In the genomic region with DNA sequence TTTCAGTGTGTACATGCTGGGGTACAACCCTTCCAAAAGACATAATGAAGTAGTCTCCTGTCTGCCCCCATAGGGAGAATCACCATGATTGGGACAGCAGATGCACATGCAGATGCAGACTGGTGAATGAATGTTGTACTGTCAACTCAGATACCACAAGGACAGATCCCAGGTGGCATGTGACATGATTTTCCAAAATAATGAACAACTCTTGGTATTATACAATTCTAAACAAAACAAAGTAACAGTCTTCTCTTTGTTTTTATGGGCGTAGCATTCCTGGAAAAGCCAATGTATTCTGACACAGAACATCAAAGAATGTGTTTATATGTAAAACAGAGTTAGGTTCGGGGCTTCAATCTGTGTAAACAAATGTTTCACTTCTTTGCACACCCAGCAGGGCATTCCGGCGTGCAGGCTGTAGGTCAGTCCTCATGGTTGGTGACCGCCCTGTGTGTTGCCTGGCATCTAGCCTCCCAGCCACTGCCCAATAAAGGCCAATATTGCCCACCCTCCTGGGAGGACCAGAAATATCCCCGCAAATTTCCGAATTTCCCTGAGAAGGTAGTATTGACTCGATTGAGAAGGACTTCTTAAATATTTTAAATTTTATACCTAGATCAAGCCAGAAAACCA, we compare ENCODE assay signal across 22 cellular contexts.
"Had no signal": no experiment of that assay in that cellular context is flagged by ENCODE, and none has a peak within 500 bp of the region (broad histone marks: within the 10 kb centered on the region; RNA-seq: fewer than 3 reads in every experiment).

No MANE protein-coding gene starts in this region.

- H3K27ac Mint-ChIP-seq: activated CD8-positive, alpha-beta T cell treated with anti-CD3 and anti-CD28 coated beads for 36 hours; activated naive CD4-positive, alpha-beta T cell treated with anti-CD3 and anti-CD28 coated beads for 36 hours; activated T-helper 2 cell treated with anti-CD3 and anti-CD28 coated beads, Interferon-gamma antibody, Interleukin-2, Interleukin-4, amounts not matched to agents 10 μg/mL and 5 μg/mL and 100 μg/mL, durations not matched to agents 14 hours and 24 hours and 36 hours; mesothelial cell of epicardium; nephron; stimulated activated naive B cell treated with anti-CD40 and anti-IgM and Interleukin-4, amounts not matched to agents 10 μg/mL and 1 μg/mL and 100 μg/mL, for 72 hours had no signal

- H3K36me3 ChIP-seq: colonic mucosa, spleen, tibial nerve, uterus had no signal

- H3K27ac ChIP-seq: colonic mucosa, hepatocyte, parathyroid adenoma, spleen, uterus had no signal

- H3K4me1 ChIP-seq: colonic mucosa, parathyroid adenoma, uterus had no signal

- DNase-seq: activated CD4-positive, alpha-beta T cell treated with anti-CD3 and anti-CD28 coated beads for 48 hours; activated CD4-positive, CD25-positive, alpha-beta regulatory T cell; activated CD8-positive, alpha-beta T cell treated with anti-CD3 and anti-CD28 coated beads for 36 hours; activated naive CD4-positive, alpha-beta T cell treated with anti-CD3 and anti-CD28 coated beads for 36 hours; activated T-cell treated with anti-CD3 and anti-CD28 coated beads, Interleukin-2, amount 50 U/mL, for 1 hour; central memory CD4-positive, alpha-beta T cell; colonic mucosa; erythroblast; islet precursor cell; spleen; stimulated activated naive B cell treated with anti-CD40 and anti-IgM and Interleukin-4, amounts not matched to agents 10 μg/mL and 1 μg/mL and 100 μg/mL, for 72 hours; T-helper 1 cell; T1000; uterus had no signal

- H3K4me2 ChIP-seq: hepatocyte had no signal

- H3K27me3 Mint-ChIP-seq: activated CD8-positive, alpha-beta T cell treated with anti-CD3 and anti-CD28 coated beads for 36 hours; stimulated activated naive B cell treated with anti-CD40 and anti-IgM and Interleukin-4, amounts not matched to agents 10 μg/mL and 1 μg/mL and 100 μg/mL, for 72 hours had no signal

- H3K9me3 ChIP-seq: colonic mucosa, spleen, tibial nerve, uterus had no signal

- H3K9ac ChIP-seq: parathyroid adenoma had no signal

- H3K4me3 Mint-ChIP-seq: activated CD8-positive, alpha-beta T cell treated with anti-CD3 and anti-CD28 coated beads for 36 hours; activated naive CD4-positive, alpha-beta T cell treated with anti-CD3 and anti-CD28 coated beads for 36 hours; brain; mesothelial cell of epicardium; nephron; stimulated activated naive B cell treated with anti-CD40 and anti-IgM and Interleukin-4, amounts not matched to agents 10 μg/mL and 1 μg/mL and 100 μg/mL, for 72 hours had no signal

- H3K27me3 ChIP-seq: colonic mucosa, hepatocyte, spleen, tibial nerve, uterus had no signal

- ATAC-seq: activated CD8-positive, alpha-beta T cell treated with anti-CD3 and anti-CD28 coated beads for 36 hours; stimulated activated naive B cell treated with anti-CD40 and anti-IgM and Interleukin-4, amounts not matched to agents 10 μg/mL and 1 μg/mL and 100 μg/mL, for 72 hours had no signal

- H3K4me3 ChIP-seq: colonic mucosa, hepatocyte, lung, spleen, tibial nerve, uterus had no signal

- H3K36me3 Mint-ChIP-seq: brain; mesothelial cell of epicardium; stimulated activated naive B cell treated with anti-CD40 and anti-IgM and Interleukin-4, amounts not matched to agents 10 μg/mL and 1 μg/mL and 100 μg/mL, for 72 hours had no signal

- H2AFZ ChIP-seq: hepatocyte, parathyroid adenoma had no signal

- H3K79me2 ChIP-seq: hepatocyte, parathyroid adenoma had no signal

- H3K9me3 Mint-ChIP-seq: activated CD8-positive, alpha-beta T cell treated with anti-CD3 and anti-CD28 coated beads for 36 hours; activated naive CD4-positive, alpha-beta T cell treated with anti-CD3 and anti-CD28 coated beads for 36 hours; activated T-helper 2 cell treated with anti-CD3 and anti-CD28 coated beads, Interferon-gamma antibody, Interleukin-2, Interleukin-4, amounts not matched to agents 10 μg/mL and 5 μg/mL and 100 μg/mL, durations not matched to agents 14 hours and 24 hours and 36 hours; brain; mesothelial cell of epicardium; nephron; stimulated activated naive B cell treated with anti-CD40 and anti-IgM and Interleukin-4, amounts not matched to agents 10 μg/mL and 1 μg/mL and 100 μg/mL, for 72 hours had no signal
